In the genomic region with DNA sequence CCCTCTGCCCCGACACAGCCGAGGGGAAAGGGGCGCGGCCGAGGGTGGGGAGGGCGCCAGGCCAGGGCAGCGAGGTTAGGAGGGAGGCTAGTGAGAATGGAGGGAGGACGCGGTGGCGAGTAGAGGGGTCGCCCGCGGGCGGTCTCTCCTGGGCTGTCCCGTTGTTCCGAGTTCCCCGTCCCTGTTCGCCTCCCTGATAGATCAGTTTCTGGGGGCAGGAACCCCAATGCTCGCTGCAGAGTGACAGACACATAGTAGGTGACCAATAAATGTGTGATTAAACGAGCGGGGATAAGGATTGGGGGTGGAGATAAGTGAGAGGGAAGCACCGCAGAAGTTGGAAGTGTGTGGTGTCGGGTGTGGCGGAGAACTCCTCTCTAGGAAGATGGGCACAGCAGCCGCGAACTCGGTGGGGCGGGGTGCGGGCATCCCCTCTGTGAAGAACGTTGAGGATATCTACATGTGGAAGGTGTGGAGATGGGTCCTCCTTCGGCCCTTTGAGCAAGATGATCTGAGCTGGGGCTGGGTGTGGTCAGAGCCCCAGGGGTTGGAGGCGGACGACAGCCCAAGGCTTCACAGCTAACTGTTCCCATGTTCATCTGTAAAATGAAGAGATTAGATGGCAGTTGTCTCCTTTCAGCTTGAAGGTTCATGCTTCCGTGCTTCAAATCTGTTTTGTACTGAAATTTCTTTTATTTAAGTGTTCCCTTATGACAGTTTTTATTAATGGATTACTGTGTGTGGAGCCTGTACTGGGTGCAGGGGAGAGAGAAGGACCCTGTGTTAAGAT, we compare ENCODE assay signal across 1 cellular context.
A peak's percentile ranks its signal among the peaks of the same experiment; 100 is the strongest.
TF ChIP-seq lines count a peak whose summit lies in the region.

No MANE protein-coding gene starts in this region.

TF ChIP-seq in K562, 482 proteins besides CTCF, POLR2A, EP300 and RAD21 (continued from another document and continues in another):
- TF ChIP-seq, protein P1, sequence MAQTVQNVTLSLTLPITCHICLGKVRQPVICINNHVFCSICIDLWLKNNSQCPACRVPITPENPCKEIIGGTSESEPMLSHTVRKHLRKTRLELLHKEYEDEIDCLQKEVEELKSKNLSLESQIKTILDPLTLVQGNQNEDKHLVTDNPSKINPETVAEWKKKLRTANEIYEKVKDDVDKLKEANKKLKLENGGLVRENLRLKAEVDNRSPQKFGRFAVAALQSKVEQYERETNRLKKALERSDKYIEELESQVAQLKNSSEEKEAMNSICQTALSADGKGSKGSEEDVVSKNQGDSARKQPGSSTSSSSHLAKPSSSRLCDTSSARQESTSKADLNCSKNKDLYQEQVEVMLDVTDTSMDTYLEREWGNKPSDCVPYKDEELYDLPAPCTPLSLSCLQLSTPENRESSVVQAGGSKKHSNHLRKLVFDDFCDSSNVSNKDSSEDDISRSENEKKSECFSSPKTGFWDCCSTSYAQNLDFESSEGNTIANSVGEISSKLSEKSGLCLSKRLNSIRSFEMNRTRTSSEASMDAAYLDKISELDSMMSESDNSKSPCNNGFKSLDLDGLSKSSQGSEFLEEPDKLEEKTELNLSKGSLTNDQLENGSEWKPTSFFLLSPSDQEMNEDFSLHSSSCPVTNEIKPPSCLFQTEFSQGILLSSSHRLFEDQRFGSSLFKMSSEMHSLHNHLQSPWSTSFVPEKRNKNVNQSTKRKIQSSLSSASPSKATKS (CRISPR knock-in tag; IDR thresholded peaks at IDR 0.05), result no peak
- no peak for TF ChIP-seq NFRKB (IDR thresholded peaks at IDR 0.05; ENCODE audit: low read depth)
- TF ChIP-seq ZNF444 (CRISPR knock-in tag; IDR thresholded peaks at IDR 0.05), result no peak
- TF ChIP-seq, protein P2, sequence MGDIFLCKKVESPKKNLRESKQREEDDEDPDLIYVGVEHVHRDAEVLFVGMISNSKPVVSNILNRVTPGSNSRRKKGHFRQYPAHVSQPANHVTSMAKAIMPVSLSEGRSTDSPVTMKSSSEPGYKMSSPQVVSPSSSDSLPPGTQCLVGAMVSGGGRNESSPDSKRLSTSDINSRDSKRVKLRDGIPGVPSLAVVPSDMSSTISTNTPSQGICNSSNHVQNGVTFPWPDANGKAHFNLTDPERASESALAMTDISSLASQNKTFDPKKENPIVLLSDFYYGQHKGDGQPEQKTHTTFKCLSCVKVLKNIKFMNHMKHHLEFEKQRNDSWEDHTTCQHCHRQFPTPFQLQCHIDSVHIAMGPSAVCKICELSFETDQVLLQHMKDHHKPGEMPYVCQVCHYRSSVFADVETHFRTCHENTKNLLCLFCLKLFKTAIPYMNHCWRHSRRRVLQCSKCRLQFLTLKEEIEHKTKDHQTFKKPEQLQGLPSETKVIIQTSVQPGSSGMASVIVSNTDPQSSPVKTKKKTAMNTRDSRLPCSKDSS (IDR thresholded peaks at IDR 0.05; ENCODE audit: low read depth, partially characterized antibody), result no peak
- TF ChIP-seq NUFIP1 (IDR thresholded peaks at IDR 0.05; ENCODE audit: partially characterized antibody), result no peak
- no peak for TF ChIP-seq EHMT2 (IDR thresholded peaks at IDR 0.05)
- TF ChIP-seq FOSL1 (tag; conservative IDR thresholded peaks at IDR 0.05), result no peak
- TF ChIP-seq PTBP1 (IDR thresholded peaks at IDR 0.05; ENCODE audit: low read depth, low read length), result no peak
- TF ChIP-seq SETDB1 (IDR thresholded peaks at IDR 0.05; ENCODE audit: low read length), result no peak
- TF ChIP-seq, protein P3, sequence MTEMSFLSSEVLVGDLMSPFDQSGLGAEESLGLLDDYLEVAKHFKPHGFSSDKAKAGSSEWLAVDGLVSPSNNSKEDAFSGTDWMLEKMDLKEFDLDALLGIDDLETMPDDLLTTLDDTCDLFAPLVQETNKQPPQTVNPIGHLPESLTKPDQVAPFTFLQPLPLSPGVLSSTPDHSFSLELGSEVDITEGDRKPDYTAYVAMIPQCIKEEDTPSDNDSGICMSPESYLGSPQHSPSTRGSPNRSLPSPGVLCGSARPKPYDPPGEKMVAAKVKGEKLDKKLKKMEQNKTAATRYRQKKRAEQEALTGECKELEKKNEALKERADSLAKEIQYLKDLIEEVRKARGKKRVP (CRISPR knock-in tag; IDR thresholded peaks at IDR 0.05), result no peak
- TF ChIP-seq RFX5 (IDR thresholded peaks at IDR 0.05; ENCODE audit: low read depth, low read length), result no peak
- no peak for TF ChIP-seq MAFK (IDR thresholded peaks at IDR 0.05; ENCODE audit: low read length)
- TF ChIP-seq YY1 (IDR thresholded peaks at IDR 0.05; ENCODE audit: borderline replicate concordance in 1 of 3, control insufficient read depth in 1 of 3, extremely low read depth in 1 of 3, insufficient read depth in 3 of 3, insufficient read length in 1 of 3, insufficient replicate concordance in 2 of 3, low read depth in 1 of 3, low read length in 2 of 3), result no peak
- TF ChIP-seq ETV1 (tag; conservative IDR thresholded peaks at IDR 0.05; ENCODE audit: low read depth), result no peak
- TF ChIP-seq ZKSCAN8 (CRISPR knock-in tag; IDR thresholded peaks at IDR 0.05), result no peak
- TF ChIP-seq, protein P4, sequence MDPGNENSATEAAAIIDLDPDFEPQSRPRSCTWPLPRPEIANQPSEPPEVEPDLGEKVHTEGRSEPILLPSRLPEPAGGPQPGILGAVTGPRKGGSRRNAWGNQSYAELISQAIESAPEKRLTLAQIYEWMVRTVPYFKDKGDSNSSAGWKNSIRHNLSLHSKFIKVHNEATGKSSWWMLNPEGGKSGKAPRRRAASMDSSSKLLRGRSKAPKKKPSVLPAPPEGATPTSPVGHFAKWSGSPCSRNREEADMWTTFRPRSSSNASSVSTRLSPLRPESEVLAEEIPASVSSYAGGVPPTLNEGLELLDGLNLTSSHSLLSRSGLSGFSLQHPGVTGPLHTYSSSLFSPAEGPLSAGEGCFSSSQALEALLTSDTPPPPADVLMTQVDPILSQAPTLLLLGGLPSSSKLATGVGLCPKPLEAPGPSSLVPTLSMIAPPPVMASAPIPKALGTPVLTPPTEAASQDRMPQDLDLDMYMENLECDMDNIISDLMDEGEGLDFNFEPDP (CRISPR knock-in tag; IDR thresholded peaks at IDR 0.05), result no peak
- TF ChIP-seq XRCC4 (IDR thresholded peaks at IDR 0.05; ENCODE audit: extremely low read depth, insufficient read depth, insufficient read length), result no peak
- TF ChIP-seq TEAD2 (tag; IDR thresholded peaks at IDR 0.05), result no peak
- TF ChIP-seq ZNF217 (CRISPR knock-in tag; IDR thresholded peaks at IDR 0.05), result no peak
- TF ChIP-seq, protein P5, sequence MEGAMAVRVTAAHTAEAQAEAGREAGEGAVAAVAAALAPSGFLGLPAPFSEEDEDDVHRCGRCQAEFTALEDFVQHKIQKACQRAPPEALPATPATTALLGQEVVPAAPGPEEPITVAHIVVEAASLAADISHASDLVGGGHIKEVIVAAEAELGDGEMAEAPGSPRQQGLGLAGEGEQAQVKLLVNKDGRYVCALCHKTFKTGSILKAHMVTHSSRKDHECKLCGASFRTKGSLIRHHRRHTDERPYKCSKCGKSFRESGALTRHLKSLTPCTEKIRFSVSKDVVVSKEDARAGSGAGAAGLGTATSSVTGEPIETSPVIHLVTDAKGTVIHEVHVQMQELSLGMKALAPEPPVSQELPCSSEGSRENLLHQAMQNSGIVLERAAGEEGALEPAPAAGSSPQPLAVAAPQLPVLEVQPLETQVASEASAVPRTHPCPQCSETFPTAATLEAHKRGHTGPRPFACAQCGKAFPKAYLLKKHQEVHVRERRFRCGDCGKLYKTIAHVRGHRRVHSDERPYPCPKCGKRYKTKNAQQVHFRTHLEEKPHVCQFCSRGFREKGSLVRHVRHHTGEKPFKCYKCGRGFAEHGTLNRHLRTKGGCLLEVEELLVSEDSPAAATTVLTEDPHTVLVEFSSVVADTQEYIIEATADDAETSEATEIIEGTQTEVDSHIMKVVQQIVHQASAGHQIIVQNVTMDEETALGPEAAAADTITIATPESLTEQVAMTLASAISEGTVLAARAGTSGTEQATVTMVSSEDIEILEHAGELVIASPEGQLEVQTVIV (CRISPR knock-in tag; IDR thresholded peaks at IDR 0.05; ENCODE audit: borderline replicate concordance), result no peak
- TF ChIP-seq ZNF232 (CRISPR knock-in tag; IDR thresholded peaks at IDR 0.05), result no peak
- no peak for TF ChIP-seq TCF3 (CRISPR knock-in tag; IDR thresholded peaks at IDR 0.05)
- TF ChIP-seq, protein P6, sequence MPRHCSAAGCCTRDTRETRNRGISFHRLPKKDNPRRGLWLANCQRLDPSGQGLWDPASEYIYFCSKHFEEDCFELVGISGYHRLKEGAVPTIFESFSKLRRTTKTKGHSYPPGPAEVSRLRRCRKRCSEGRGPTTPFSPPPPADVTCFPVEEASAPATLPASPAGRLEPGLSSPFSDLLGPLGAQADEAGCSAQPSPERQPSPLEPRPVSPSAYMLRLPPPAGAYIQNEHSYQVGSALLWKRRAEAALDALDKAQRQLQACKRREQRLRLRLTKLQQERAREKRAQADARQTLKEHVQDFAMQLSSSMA (CRISPR knock-in tag; IDR thresholded peaks at IDR 0.05), result no peak
- TF ChIP-seq, protein P7, sequence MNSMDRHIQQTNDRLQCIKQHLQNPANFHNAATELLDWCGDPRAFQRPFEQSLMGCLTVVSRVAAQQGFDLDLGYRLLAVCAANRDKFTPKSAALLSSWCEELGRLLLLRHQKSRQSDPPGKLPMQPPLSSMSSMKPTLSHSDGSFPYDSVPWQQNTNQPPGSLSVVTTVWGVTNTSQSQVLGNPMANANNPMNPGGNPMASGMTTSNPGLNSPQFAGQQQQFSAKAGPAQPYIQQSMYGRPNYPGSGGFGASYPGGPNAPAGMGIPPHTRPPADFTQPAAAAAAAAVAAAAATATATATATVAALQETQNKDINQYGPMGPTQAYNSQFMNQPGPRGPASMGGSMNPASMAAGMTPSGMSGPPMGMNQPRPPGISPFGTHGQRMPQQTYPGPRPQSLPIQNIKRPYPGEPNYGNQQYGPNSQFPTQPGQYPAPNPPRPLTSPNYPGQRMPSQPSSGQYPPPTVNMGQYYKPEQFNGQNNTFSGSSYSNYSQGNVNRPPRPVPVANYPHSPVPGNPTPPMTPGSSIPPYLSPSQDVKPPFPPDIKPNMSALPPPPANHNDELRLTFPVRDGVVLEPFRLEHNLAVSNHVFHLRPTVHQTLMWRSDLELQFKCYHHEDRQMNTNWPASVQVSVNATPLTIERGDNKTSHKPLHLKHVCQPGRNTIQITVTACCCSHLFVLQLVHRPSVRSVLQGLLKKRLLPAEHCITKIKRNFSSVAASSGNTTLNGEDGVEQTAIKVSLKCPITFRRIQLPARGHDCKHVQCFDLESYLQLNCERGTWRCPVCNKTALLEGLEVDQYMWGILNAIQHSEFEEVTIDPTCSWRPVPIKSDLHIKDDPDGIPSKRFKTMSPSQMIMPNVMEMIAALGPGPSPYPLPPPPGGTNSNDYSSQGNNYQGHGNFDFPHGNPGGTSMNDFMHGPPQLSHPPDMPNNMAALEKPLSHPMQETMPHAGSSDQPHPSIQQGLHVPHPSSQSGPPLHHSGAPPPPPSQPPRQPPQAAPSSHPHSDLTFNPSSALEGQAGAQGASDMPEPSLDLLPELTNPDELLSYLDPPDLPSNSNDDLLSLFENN (IDR thresholded peaks at IDR 0.05; ENCODE audit: low read depth in 2 of 2, low read length in 2 of 2), result no peak
- TF ChIP-seq, protein P8, sequence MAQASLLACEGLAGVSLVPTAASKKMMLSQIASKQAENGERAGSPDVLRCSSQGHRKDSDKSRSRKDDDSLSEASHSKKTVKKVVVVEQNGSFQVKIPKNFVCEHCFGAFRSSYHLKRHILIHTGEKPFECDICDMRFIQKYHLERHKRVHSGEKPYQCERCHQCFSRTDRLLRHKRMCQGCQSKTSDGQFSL (CRISPR knock-in tag; IDR thresholded peaks at IDR 0.05), result peak; percentile 76
- TF ChIP-seq, protein P8 (tag; IDR thresholded peaks at IDR 0.05), result no peak
- TF ChIP-seq RNF2 (IDR thresholded peaks at IDR 0.05), result no peak
- TF ChIP-seq, protein P9, sequence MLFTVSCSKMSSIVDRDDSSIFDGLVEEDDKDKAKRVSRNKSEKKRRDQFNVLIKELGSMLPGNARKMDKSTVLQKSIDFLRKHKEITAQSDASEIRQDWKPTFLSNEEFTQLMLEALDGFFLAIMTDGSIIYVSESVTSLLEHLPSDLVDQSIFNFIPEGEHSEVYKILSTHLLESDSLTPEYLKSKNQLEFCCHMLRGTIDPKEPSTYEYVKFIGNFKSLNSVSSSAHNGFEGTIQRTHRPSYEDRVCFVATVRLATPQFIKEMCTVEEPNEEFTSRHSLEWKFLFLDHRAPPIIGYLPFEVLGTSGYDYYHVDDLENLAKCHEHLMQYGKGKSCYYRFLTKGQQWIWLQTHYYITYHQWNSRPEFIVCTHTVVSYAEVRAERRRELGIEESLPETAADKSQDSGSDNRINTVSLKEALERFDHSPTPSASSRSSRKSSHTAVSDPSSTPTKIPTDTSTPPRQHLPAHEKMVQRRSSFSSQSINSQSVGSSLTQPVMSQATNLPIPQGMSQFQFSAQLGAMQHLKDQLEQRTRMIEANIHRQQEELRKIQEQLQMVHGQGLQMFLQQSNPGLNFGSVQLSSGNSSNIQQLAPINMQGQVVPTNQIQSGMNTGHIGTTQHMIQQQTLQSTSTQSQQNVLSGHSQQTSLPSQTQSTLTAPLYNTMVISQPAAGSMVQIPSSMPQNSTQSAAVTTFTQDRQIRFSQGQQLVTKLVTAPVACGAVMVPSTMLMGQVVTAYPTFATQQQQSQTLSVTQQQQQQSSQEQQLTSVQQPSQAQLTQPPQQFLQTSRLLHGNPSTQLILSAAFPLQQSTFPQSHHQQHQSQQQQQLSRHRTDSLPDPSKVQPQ (CRISPR knock-in tag; IDR thresholded peaks at IDR 0.05; ENCODE audit: borderline replicate concordance), result no peak
- TF ChIP-seq BMI1 (IDR thresholded peaks at IDR 0.05; ENCODE audit: low read length), result no peak
- no peak for TF ChIP-seq C11orf30 (IDR thresholded peaks at IDR 0.05; ENCODE audit: low read depth)
- no peak for TF ChIP-seq SIN3B (IDR thresholded peaks at IDR 0.05; ENCODE audit: low read depth)
- TF ChIP-seq, protein P10, sequence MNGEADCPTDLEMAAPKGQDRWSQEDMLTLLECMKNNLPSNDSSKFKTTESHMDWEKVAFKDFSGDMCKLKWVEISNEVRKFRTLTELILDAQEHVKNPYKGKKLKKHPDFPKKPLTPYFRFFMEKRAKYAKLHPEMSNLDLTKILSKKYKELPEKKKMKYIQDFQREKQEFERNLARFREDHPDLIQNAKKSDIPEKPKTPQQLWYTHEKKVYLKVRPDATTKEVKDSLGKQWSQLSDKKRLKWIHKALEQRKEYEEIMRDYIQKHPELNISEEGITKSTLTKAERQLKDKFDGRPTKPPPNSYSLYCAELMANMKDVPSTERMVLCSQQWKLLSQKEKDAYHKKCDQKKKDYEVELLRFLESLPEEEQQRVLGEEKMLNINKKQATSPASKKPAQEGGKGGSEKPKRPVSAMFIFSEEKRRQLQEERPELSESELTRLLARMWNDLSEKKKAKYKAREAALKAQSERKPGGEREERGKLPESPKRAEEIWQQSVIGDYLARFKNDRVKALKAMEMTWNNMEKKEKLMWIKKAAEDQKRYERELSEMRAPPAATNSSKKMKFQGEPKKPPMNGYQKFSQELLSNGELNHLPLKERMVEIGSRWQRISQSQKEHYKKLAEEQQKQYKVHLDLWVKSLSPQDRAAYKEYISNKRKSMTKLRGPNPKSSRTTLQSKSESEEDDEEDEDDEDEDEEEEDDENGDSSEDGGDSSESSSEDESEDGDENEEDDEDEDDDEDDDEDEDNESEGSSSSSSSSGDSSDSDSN (IDR thresholded peaks at IDR 0.05; ENCODE audit: borderline replicate concordance in 1 of 2, low read depth in 2 of 2, low read length in 2 of 2), result peak in 1 of 2 experiments; percentile 46; a peak in 1 of 4 replicates
- peak; percentile 57; the same call in 1 of the 2 replicates for TF ChIP-seq OTX1 (CRISPR knock-in tag; IDR thresholded peaks at IDR 0.05)
- TF ChIP-seq BACH1 (tag; IDR thresholded peaks at IDR 0.05), result no peak
- no peak for TF ChIP-seq SIX5 (IDR thresholded peaks at IDR 0.05; ENCODE audit: borderline replicate concordance in 1 of 2, insufficient read depth in 1 of 2, low read depth in 1 of 2, low read length in 2 of 2)
- peak; percentile 75 for TF ChIP-seq SAP30 (IDR thresholded peaks at IDR 0.05; ENCODE audit: borderline replicate concordance, insufficient read depth, low read depth, low read length, poor library complexity, severe bottlenecking)
- TF ChIP-seq ZNF224 (CRISPR knock-in tag; IDR thresholded peaks at IDR 0.05), result no peak
- TF ChIP-seq NFIC (IDR thresholded peaks at IDR 0.05), result peak; percentile 23; the same call in 1 of the 2 replicates
- no peak for TF ChIP-seq ZNF143 (CRISPR knock-in tag; IDR thresholded peaks at IDR 0.05)
